ENCODE assay signal across 12 cellular contexts in genomic region chr1:3393024-3393986, GRCh38.
A peak's percentile ranks its signal among the peaks of the same experiment; 100 is the strongest.
DNase-seq lines count a peak whose midpoint lies in the region; ATAC-seq, FAIRE-seq and TF ChIP-seq lines count a peak whose summit lies in the region.
"Had no signal": no experiment of that assay in that cellular context is flagged by ENCODE, and none has a peak within 500 bp of the region (broad histone marks: within the 10 kb centered on the region; RNA-seq: fewer than 3 reads in every experiment).

No MANE protein-coding gene starts in this region.

- H3K4me1 ChIP-seq in H9 (ENCODE audit: insufficient read depth, low read length) (no peaks in the 10 kb centered on the region), kidney (ENCODE audit: control insufficient read depth in 1 of 2, insufficient read depth in 1 of 2, low read depth in 1 of 2, low read length in 2 of 2) (peaks cover 6% of the 10 kb centered on the region in 2 donors)

- H3K27ac Mint-ChIP-seq in H9, result no peak overlapping the region
- H3K27ac Mint-ChIP-seq: CD4-positive, CD25-positive, alpha-beta regulatory T cell had no signal

- H3K27me3 ChIP-seq in H9 (ENCODE audit: insufficient read depth, low read length), result peaks cover 21% of the 10 kb centered on the region; the same call in 1 of the 2 replicates

- TF ChIP-seq CTCF in H9 (conservative IDR thresholded peaks at IDR 0.05) (no peak), choroid plexus epithelial cell (conservative IDR thresholded peaks at IDR 0.05; ENCODE audit: low read depth, low read length) (no peak), kidney (IDR thresholded peaks at IDR 0.05; ENCODE audit: borderline replicate concordance, extremely low read depth, insufficient read depth) (no peak)

- no peak overlapping the region for H3K4ac ChIP-seq in H9 (ENCODE audit: low read depth, low read length)

- no peaks in the 10 kb centered on the region for H3K36me3 Mint-ChIP-seq in H9 (ENCODE audit: insufficient read depth in 1 of 3, low read depth in 3 of 3)
- H3K36me3 Mint-ChIP-seq: CD4-positive, CD25-positive, alpha-beta regulatory T cell had no signal

- intact Hi-C loops in sciatic nerve (cut with DNase I), result no loop called here
- intact Hi-C loops in kidney (cut with DNase I), result no loop called here

- H3K14ac ChIP-seq in H9 (ENCODE audit: insufficient read depth, low read length), result peak overlapping the region; percentile 59; the same call in 1 of the 2 replicates

- no peak overlapping the region for H3T11ph ChIP-seq in H9 (ENCODE audit: low read length)

- H3K4me2 ChIP-seq in H9 (ENCODE audit: insufficient read depth, insufficient read length, low read length), result peak overlapping the region; percentile 72

- no peak overlapping the region for H2AK5ac ChIP-seq in H9 (ENCODE audit: insufficient read length, low read length)

- H3K23ac ChIP-seq in H9 (ENCODE audit: insufficient read length, low read depth, low read length), result no peak overlapping the region

- no peak overlapping the region for H2AFZ ChIP-seq in H9 (ENCODE audit: low read length)

- H3K27ac ChIP-seq in H9 (ENCODE audit: insufficient read length, low read depth, low read length) (no peak overlapping the region), kidney (ENCODE audit: low read depth in 2 of 2, low read length in 2 of 2) (no peak overlapping the region)

- no peak overlapping the region for H2BK15ac ChIP-seq in H9 (ENCODE audit: low read depth, low read length)

- H4K20me1 ChIP-seq in H9 (ENCODE audit: control insufficient read depth, insufficient read depth, insufficient read length), result no peaks in the 10 kb centered on the region

- H4K8ac ChIP-seq in H9 (replicated peaks; ENCODE audit: insufficient read length, low read depth, low read length), result no peak overlapping the region

- no peak overlapping the region for H3K4me3 ChIP-seq in choroid plexus epithelial cell (ENCODE audit: low read depth, low read length)
- no peak overlapping the region for H3K4me3 ChIP-seq in kidney (ENCODE audit: low read length in 2 of 2)

- no peak overlapping the region for H2BK5ac ChIP-seq in H9 (ENCODE audit: insufficient read length, low read length)

- no peak for FAIRE-seq in kidney (lab: Jason Lieb, UNC)

- peaks cover 23 to 38% of the 10 kb centered on the region in 2 experiments for H3K4me1 Mint-ChIP-seq in H9

- H3K4me3 Mint-ChIP-seq in H9, result peak overlapping the region; percentile 62 to 84
- H3K4me3 Mint-ChIP-seq: CD4-positive, CD25-positive, alpha-beta regulatory T cell had no signal

- H3K27me3 Mint-ChIP-seq in H9 (ENCODE audit: low read depth), result peaks cover 63% of the 10 kb centered on the region

- peaks cover 7% of the 10 kb centered on the region for H3K23me2 ChIP-seq in H9 (ENCODE audit: insufficient read length, low read depth, low read length, poor library complexity, severe bottlenecking)

- no peak overlapping the region for H2BK120ac ChIP-seq in H9 (ENCODE audit: low read depth, low read length, poor library complexity, severe bottlenecking)

- H3K79me1 ChIP-seq in H9 (ENCODE audit: insufficient read depth, low read depth, low read length, poor library complexity, severe bottlenecking), result no peaks in the 10 kb centered on the region

- in situ Hi-C loops in KBM-7 (cut with MboI; ENCODE audit: low pct_unique_long_range_greater_than_20kb, low sequenced_read_pairs), result no loop called here

- no peaks in the 10 kb centered on the region; a peak in 1 of 5 replicates for H3K9me3 Mint-ChIP-seq in H9
- H3K9me3 Mint-ChIP-seq: CD4-positive, CD25-positive, alpha-beta regulatory T cell had no signal

- ATAC-seq in sciatic nerve, result peak; percentile 32
- no peak for ATAC-seq in stimulated activated naive CD8-positive, alpha-beta T cell treated with anti-CD3 and anti-CD28 coated beads, Interleukin-15, Interleukin-2, amounts not matched to agents 100 U/mL and 50 U/mL, for 24 hours
- no peak for ATAC-seq in HG03571 (IDR thresholded peaks at IDR 0.05; ENCODE audit: unreplicated experiment)

- H3K9me3 ChIP-seq in H9 (ENCODE audit: control insufficient read depth, low read depth, low read length) (no peaks in the 10 kb centered on the region), kidney (ENCODE audit: control insufficient read depth in 1 of 2, low read length in 2 of 2) (no peaks in the 10 kb centered on the region)

- no peak overlapping the region for H3K56ac ChIP-seq in H9 (ENCODE audit: insufficient read length, low read depth, low read length)

- no peak overlapping the region for H3K18ac ChIP-seq in H9 (ENCODE audit: insufficient read length, low read depth, low read length)

- DNase-seq in H9 (peak; percentile 72), choroid plexus epithelial cell (ENCODE audit: low read depth) (peak; percentile 6), iPS-NIHi11 (ENCODE audit: low spot score) (peak; percentile 69), sciatic nerve (ENCODE audit: low spot score) (no peak), KBM-7 (no peak), kidney (no peak)
- DNase-seq in stimulated activated naive CD8-positive, alpha-beta T cell treated with anti-CD3 and anti-CD28 coated beads, Interleukin-15, Interleukin-2, amounts not matched to agents 100 U/mL and 50 U/mL, for 24 hours, result no peak
- DNase-seq: amniotic stem cell; CD4-positive, CD25-positive, alpha-beta regulatory T cell; NCI-H524; stimulated activated CD4-positive, alpha-beta T cell treated with anti-CD3 and anti-CD28 coated beads, Interleukin-2, amount 100 ng/mL, for 48 hours had no signal

- H4K91ac ChIP-seq in H9 (ENCODE audit: insufficient read length, low read depth, low read length), result no peak overlapping the region

- H3K79me2 ChIP-seq in H9 (ENCODE audit: insufficient read depth, low read length), result no peaks in the 10 kb centered on the region

- WGBS in H9 (ENCODE audit: extremely low coverage, insufficient read length, low lambda C conversion rate), result no CpG with 5 or more reads among the region's 63 CpGs

- no peak overlapping the region for H2BK12ac ChIP-seq in H9 (ENCODE audit: insufficient read length, low read depth, low read length)

- H3K9ac ChIP-seq in H9 (ENCODE audit: extremely low read depth, insufficient read length, low read length), result peak overlapping the region; percentile 29
- no peak overlapping the region for H3K9ac ChIP-seq in kidney (ENCODE audit: low read length in 2 of 2)

- no peak overlapping the region for H2BK20ac ChIP-seq in H9 (ENCODE audit: low read depth, low read length, poor library complexity, severe bottlenecking)

- no peak overlapping the region for H4K5ac ChIP-seq in H9 (ENCODE audit: insufficient read length, low read depth, low read length)

- no peaks in the 10 kb centered on the region for H3K36me3 ChIP-seq in kidney (ENCODE audit: control insufficient read depth in 1 of 2, insufficient read depth in 2 of 2, low read length in 2 of 2)

Comparison
In these comparisons a context has a peak if more than half of its experiments do, and no peak if none do; other contexts are left out.
1. DNase-seq: peak in H9 (single experiment), choroid plexus epithelial cell (single experiment) and iPS-NIHi11 (single experiment); none in sciatic nerve (single experiment), stimulated activated naive CD8-positive, alpha-beta T cell treated with anti-CD3 and anti-CD28 coated beads, Interleukin-15, Interleukin-2, amounts not matched to agents 100 U/mL and 50 U/mL, for 24 hours (single experiment), KBM-7 (single experiment) and kidney (single experiment).